Comparison of ENCODE assay signal across 11 cellular contexts in the genomic region with DNA sequence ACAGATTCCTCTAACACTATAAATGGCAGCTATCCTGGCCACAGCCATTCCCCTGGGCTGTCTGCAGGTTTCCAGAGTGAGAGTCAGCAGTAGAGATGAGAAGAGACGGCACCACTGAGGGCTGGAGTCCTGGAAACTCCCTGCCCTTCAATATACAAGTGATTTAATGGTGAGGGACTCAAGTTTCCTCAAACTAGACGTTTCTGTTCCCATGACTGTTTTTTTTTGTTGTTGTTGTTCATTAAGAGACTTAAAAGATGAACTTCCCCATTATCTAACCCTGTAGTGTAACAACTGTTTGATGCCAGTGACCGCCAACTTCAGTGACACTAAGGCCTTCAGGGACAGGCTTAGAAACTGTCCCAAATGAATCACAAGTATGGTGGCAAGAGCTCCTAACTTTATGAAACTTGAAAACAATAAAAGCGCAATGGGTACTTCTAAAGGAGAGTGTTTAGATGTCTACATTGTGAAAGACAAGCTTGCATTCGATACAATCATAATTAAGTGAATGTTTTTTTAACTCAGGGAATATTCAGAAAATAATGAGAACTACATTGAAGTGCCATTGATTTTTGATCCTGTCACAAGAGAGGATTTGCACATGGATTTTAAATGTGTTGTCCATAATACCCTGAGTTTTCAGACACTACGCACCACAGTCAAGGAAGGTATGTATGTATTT. TPM values are rescaled to one million over a fixed set of nuclear protein-coding genes. Genes with fewer than 3 reads are reported as not detected.
DNase-seq lines count a peak whose midpoint lies in the region; ATAC-seq and TF ChIP-seq lines count a peak whose summit lies in the region.
"Had no signal": no experiment of that assay in that cellular context is flagged by ENCODE, and none has a peak within 500 bp of the region (broad histone marks: within the 10 kb centered on the region; RNA-seq: fewer than 3 reads in every experiment).

No MANE protein-coding gene starts in this region.

- DNase-seq in body of pancreas (no peak), NCI-H82 treated with DMSO at 0.1 percent for 48 hours (lab: John Stamatoyannopoulos, UW; ENCODE audit: unreplicated experiment) (no peak), HEK293T (ENCODE audit: extremely low spot score) (no peak), NCI-H128 (lab: John Stamatoyannopoulos, UW; ENCODE audit: unreplicated experiment) (no peak)
- DNase-seq: NCI-H748 treated with DMSO at 0.1 percent for 48 hours; stimulated activated CD4-positive, alpha-beta T cell treated with anti-CD3 and anti-CD28 coated beads, Interleukin-2, amount 100 ng/mL, for 24 hours had no signal

- no peaks in the 10 kb centered on the region for H3K27me3 ChIP-seq in body of pancreas
- no peaks in the 10 kb centered on the region for H3K27me3 ChIP-seq in thymus (ENCODE audit: control insufficient read depth, insufficient read depth)

- H3K27ac ChIP-seq in body of pancreas (peak overlapping the region; percentile 36 to 79 (median 54)), thymus (ENCODE audit: low read depth) (peak overlapping the region; percentile 1)

- no peak for TF ChIP-seq POLR2A in body of pancreas (IDR thresholded peaks at IDR 0.05)

- ATAC-seq in GM19372 (IDR thresholded peaks at IDR 0.05; ENCODE audit: low read depth, unreplicated experiment): peak; percentile 44
- ATAC-seq in HG02938 (IDR thresholded peaks at IDR 0.05; ENCODE audit: unreplicated experiment): peak; percentile 52
- no peak for ATAC-seq in body of pancreas
- ATAC-seq: activated naive CD4-positive, alpha-beta T cell treated with anti-CD3 and anti-CD28 coated beads, Interleukin-2, amount 50 U/mL, for 72 hours had no signal

- H3K36me3 ChIP-seq in body of pancreas (replicated peaks in 1 of 2; ENCODE audit: insufficient read depth in 1 of 2, low read depth in 2 of 2) (no peaks in the 10 kb centered on the region), thymus (ENCODE audit: control insufficient read depth, insufficient read depth) (no peaks in the 10 kb centered on the region)

- no peak overlapping the region for H3K4me3 ChIP-seq in body of pancreas
- no peak overlapping the region for H3K4me3 ChIP-seq in thymus (ENCODE audit: low read length)
- H3K4me3 ChIP-seq: lung had no signal

- WGBS in body of pancreas, 2 donors: 69 to 76% methylated on average over 6 of the region's 6 CpGs
- 86% methylated on average over 6 of the region's 6 CpGs for whole genome bisulfite sequencing in thymus

- intact Hi-C loops in body of pancreas (cut with DNase I): no loop called here

- peaks cover 23% of the 10 kb centered on the region for H3K4me1 ChIP-seq in body of pancreas
- no peaks in the 10 kb centered on the region for H3K4me1 ChIP-seq in thymus (ENCODE audit: control insufficient read depth, insufficient read depth, low read length)

- CTCF ChIA-PET in HEK293T (lab: Yijun Ruan, JAX): interaction anchor here (3.5 kb wide), 1 partner anchor 215 kb away, joined by 16 read pairs; no protein-coding TSS in a partner anchor

- H3K9me3 ChIP-seq in body of pancreas: no peaks in the 10 kb centered on the region
- H3K9me3 ChIP-seq in thymus (ENCODE audit: control insufficient read depth): no peaks in the 10 kb centered on the region

- TF ChIP-seq CTCF in body of pancreas (IDR thresholded peaks at IDR 0.05): no peak

- POLR2A ChIA-PET in HEK293T (lab: Yijun Ruan, JAX): interaction anchor here (0.8 kb wide), 1 partner anchor 163 kb away, joined by 3 read pairs; no protein-coding TSS in a partner anchor

TF ChIP-seq in HEK293T, 16 proteins besides CTCF, POLR2A, EP300 and RAD21:
- TF ChIP-seq FOXM1 (IDR thresholded peaks at IDR 0.05; ENCODE audit: borderline replicate concordance) (no peak), NFRKB (IDR thresholded peaks at IDR 0.05) (no peak), SUZ12 (IDR thresholded peaks at IDR 0.05) (no peak), FOXK2 (IDR thresholded peaks at IDR 0.05) (no peak)

RNA-seq across cellular contexts. Expression of a gene that starts 34.0 kb away (rescaled TPM):
- 1 to 10 TPM in 1 of 2 donors, not detected in 1; 8.0 TPM for total RNA-seq in body of pancreas
- polyA plus RNA-seq in thymus: 67.3 TPM
